ENCODE assay signal across 13 cellular contexts in genomic region chr7:138023618-138024333, GRCh38. TPM values are rescaled to one million over a fixed set of nuclear protein-coding genes. Genes with fewer than 3 reads are reported as not detected.
DNase-seq lines count a peak whose midpoint lies in the region; ATAC-seq and TF ChIP-seq lines count a peak whose summit lies in the region.
"Had no signal": no experiment of that assay in that cellular context is flagged by ENCODE, and none has a peak within 500 bp of the region (broad histone marks: within the 10 kb centered on the region; RNA-seq: fewer than 3 reads in every experiment).

No MANE protein-coding gene starts in this region.

- no peaks in the 10 kb centered on the region for H3K9me3 ChIP-seq in PC-3 (ENCODE audit: low read length)

- H4K20me1 ChIP-seq in PC-3 (ENCODE audit: low read length), result no peaks in the 10 kb centered on the region

- H3K4me2 ChIP-seq in PC-3 (ENCODE audit: low read length), result no peak overlapping the region

- peaks cover 5% of the 10 kb centered on the region; the same call in 1 of the 2 replicates for H3K4me1 ChIP-seq in PC-3 (ENCODE audit: insufficient read depth, low read length)

- H3K27ac ChIP-seq in PC-3 (ENCODE audit: low read length), result no peak overlapping the region
- H3K27ac ChIP-seq: cardiac muscle cell, RWPE1 had no signal

- no peaks in the 10 kb centered on the region for H3F3A ChIP-seq in PC-3 (ENCODE audit: low read length, unreplicated experiment)

- DNase-seq in NCI-H82 (lab: John Stamatoyannopoulos, UW), result peak; percentile 26
- DNase-seq in NCI-H82 treated with DMSO at 0.1 percent for 48 hours (lab: John Stamatoyannopoulos, UW; ENCODE audit: unreplicated experiment), result no peak
- no peak for DNase-seq in left lobe of liver (ENCODE audit: low spot score)
- DNase-seq in midbrain (lab: John Stamatoyannopoulos, UW), result no peak
- DNase-seq in PC-3, result no peak
- no peak for DNase-seq in AML-193 (lab: John Stamatoyannopoulos, UW)
- DNase-seq: Kasumi-1, trophoblast cell had no signal

- CTCF ChIA-PET in PC-3 (lab: Charles Lee), result no interaction called here

- H3K9me2 ChIP-seq in PC-3 (replicated peaks; ENCODE audit: low read length), result no peaks in the 10 kb centered on the region

- H2AFZ ChIP-seq in PC-3 (ENCODE audit: low read length), result no peak overlapping the region

- POLR2A ChIA-PET in PC-3 (lab: Charles Lee; ENCODE audit: unreplicated experiment), result no interaction called here

- intact Hi-C loops in PC-3 (cut with micrococcal nuclease), result no loop called here

- BruUV-seq in PC-3 (replicated peaks; lab: Mats Ljungman, UMichigan), result no TSS peak

- H3K79me2 ChIP-seq in PC-3 (ENCODE audit: low read length), result no peaks in the 10 kb centered on the region

- ATAC-seq in GM21515 (IDR thresholded peaks at IDR 0.05; ENCODE audit: unreplicated experiment) (peak; percentile 73), HG03159 (IDR thresholded peaks at IDR 0.05; ENCODE audit: unreplicated experiment) (peak; percentile 83), left lobe of liver (peak; percentile 56), PC-3 (no peak)

- no peak for TF ChIP-seq CTCF in PC-3 (conservative IDR thresholded peaks at IDR 0.05; ENCODE audit: low read depth, low read length)

- H3K36me3 ChIP-seq in PC-3 (ENCODE audit: low read depth, low read length), result no peaks in the 10 kb centered on the region
- H3K36me3 ChIP-seq: cardiac muscle cell had no signal

- H3K9ac ChIP-seq in PC-3 (ENCODE audit: low read length), result no peak overlapping the region

- H3K27me3 ChIP-seq in PC-3 (ENCODE audit: low read length), result no peaks in the 10 kb centered on the region
- H3K27me3 ChIP-seq: cardiac muscle cell had no signal

- H3K4me3 ChIP-seq in PC-3 (ENCODE audit: low read length), result no peak overlapping the region
- H3K4me3 ChIP-seq: cardiac muscle cell had no signal

RNA-seq across cellular contexts. Expression of gene CREB3L2, which starts 21.9 kb away (rescaled TPM):
- total RNA-seq in left lobe of liver (27.1 TPM), PC-3 (2014; rRNA removed) (9.3 and 18.1 TPM in 2 replicates)

RNA-seq across cellular contexts. Expression of gene AKR1D1, which starts 52.5 kb away (rescaled TPM):
- total RNA-seq in left lobe of liver (206 TPM), PC-3 (2014; rRNA removed) (not detected in 2 replicates)
- total RNA-seq: cardiac muscle cell, myocyte had no signal

Comparison
In these comparisons a context has a peak if more than half of its experiments do, and no peak if none do; other contexts are left out.
1. RNA of gene AKR1D1, which starts 52.5 kb away (total RNA-seq): 206 TPM in left lobe of liver (single experiment); not detected in PC-3; every median in the first group is over 100 times any median in the second.